In the genomic region with DNA sequence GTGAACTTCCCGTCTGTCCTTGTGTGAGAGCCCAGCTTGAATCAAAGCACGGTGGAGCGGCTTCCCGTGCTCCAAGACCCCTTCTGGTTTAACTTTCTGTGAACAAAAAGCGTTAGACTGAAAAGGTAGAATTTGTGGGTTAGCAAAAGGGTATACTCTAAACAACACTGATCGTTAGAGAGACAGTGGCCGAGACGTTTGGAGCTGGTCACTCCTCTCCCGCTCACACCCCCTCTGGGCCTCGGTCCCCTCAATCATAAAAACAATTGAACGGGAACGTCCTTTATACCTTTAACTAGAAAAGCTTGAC, we compare ENCODE assay signal across 1 cellular context.
A peak's percentile ranks its signal among the peaks of the same experiment; 100 is the strongest.
TF ChIP-seq lines count a peak whose summit lies in the region.

No MANE protein-coding gene starts in this region.

TF ChIP-seq in HepG2, 621 proteins besides CTCF, POLR2A, EP300 and RAD21:
- TF ChIP-seq ZNF570 (CRISPR knock-in tag; IDR thresholded peaks at IDR 0.05; ENCODE audit: borderline replicate concordance), result 0 out of 2 replicates have a peak, but pooled peaks have one; percentile 14
- no peak for TF ChIP-seq NFE2L2 (IDR thresholded peaks at IDR 0.05; ENCODE audit: low read length)
- TF ChIP-seq HNF4G (IDR thresholded peaks at IDR 0.05; ENCODE audit: borderline replicate concordance, low read depth, low read length), result no peak
- TF ChIP-seq HNF4G (CRISPR knock-in tag; IDR thresholded peaks at IDR 0.05; ENCODE audit: borderline replicate concordance, low read depth), result no peak
- TF ChIP-seq KLF9 (CRISPR knock-in tag; IDR thresholded peaks at IDR 0.05; ENCODE audit: low read depth), result 0 out of 2 replicates have a peak, but pooled peaks have one; percentile 11
- TF ChIP-seq, protein P1, sequence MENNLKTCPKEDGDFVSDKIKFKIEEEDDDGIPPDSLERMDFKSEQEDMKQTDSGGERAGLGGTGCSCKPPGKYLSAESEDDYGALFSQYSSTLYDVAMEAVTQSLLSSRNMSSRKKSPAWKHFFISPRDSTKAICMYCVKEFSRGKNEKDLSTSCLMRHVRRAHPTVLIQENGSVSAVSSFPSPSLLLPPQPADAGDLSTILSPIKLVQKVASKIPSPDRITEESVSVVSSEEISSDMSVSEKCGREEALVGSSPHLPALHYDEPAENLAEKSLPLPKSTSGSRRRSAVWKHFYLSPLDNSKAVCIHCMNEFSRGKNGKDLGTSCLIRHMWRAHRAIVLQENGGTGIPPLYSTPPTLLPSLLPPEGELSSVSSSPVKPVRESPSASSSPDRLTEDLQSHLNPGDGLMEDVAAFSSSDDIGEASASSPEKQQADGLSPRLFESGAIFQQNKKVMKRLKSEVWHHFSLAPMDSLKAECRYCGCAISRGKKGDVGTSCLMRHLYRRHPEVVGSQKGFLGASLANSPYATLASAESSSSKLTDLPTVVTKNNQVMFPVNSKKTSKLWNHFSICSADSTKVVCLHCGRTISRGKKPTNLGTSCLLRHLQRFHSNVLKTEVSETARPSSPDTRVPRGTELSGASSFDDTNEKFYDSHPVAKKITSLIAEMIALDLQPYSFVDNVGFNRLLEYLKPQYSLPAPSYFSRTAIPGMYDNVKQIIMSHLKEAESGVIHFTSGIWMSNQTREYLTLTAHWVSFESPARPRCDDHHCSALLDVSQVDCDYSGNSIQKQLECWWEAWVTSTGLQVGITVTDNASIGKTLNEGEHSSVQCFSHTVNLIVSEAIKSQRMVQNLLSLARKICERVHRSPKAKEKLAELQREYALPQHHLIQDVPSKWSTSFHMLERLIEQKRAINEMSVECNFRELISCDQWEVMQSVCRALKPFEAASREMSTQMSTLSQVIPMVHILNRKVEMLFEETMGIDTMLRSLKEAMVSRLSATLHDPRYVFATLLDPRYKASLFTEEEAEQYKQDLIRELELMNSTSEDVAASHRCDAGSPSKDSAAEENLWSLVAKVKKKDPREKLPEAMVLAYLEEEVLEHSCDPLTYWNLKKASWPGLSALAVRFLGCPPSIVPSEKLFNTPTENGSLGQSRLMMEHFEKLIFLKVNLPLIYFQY (CRISPR knock-in tag; IDR thresholded peaks at IDR 0.05; ENCODE audit: borderline replicate concordance), result no peak
- TF ChIP-seq ZNF235 (CRISPR knock-in tag; IDR thresholded peaks at IDR 0.05; ENCODE audit: borderline replicate concordance), result no peak
- TF ChIP-seq, protein P2, sequence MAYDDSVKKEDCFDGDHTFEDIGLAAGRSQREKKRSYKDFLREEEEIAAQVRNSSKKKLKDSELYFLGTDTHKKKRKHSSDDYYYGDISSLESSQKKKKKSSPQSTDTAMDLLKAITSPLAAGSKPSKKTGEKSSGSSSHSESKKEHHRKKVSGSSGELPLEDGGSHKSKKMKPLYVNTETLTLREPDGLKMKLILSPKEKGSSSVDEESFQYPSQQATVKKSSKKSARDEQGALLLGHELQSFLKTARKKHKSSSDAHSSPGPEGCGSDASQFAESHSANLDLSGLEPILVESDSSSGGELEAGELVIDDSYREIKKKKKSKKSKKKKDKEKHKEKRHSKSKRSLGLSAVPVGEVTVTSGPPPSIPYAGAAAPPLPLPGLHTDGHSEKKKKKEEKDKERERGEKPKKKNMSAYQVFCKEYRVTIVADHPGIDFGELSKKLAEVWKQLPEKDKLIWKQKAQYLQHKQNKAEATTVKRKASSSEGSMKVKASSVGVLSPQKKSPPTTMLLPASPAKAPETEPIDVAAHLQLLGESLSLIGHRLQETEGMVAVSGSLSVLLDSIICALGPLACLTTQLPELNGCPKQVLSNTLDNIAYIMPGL (CRISPR knock-in tag; IDR thresholded peaks at IDR 0.05; ENCODE audit: borderline replicate concordance in 1 of 2, low read depth in 1 of 2), result no peak
- TF ChIP-seq, protein P3, sequence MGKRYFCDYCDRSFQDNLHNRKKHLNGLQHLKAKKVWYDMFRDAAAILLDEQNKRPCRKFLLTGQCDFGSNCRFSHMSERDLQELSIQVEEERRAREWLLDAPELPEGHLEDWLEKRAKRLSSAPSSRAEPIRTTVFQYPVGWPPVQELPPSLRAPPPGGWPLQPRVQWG (CRISPR knock-in tag; IDR thresholded peaks at IDR 0.05; ENCODE audit: borderline replicate concordance, low read depth), result 0 out of 2 replicates have a peak, but pooled peaks have one; percentile 2
- TF ChIP-seq ZNF33B (CRISPR knock-in tag; IDR thresholded peaks at IDR 0.05), result no peak
- TF ChIP-seq MIER3 (CRISPR knock-in tag; IDR thresholded peaks at IDR 0.05; ENCODE audit: borderline replicate concordance), result no peak
- TF ChIP-seq ZNF432 (CRISPR knock-in tag; IDR thresholded peaks at IDR 0.05; ENCODE audit: borderline replicate concordance), result peak; percentile 59; the same call in 1 of the 2 replicates
- TF ChIP-seq ZSCAN29 (CRISPR knock-in tag; conservative IDR thresholded peaks at IDR 0.05), result 0 out of 2 replicates have a peak, but pooled peaks have one; percentile 12
- TF ChIP-seq, protein P4, sequence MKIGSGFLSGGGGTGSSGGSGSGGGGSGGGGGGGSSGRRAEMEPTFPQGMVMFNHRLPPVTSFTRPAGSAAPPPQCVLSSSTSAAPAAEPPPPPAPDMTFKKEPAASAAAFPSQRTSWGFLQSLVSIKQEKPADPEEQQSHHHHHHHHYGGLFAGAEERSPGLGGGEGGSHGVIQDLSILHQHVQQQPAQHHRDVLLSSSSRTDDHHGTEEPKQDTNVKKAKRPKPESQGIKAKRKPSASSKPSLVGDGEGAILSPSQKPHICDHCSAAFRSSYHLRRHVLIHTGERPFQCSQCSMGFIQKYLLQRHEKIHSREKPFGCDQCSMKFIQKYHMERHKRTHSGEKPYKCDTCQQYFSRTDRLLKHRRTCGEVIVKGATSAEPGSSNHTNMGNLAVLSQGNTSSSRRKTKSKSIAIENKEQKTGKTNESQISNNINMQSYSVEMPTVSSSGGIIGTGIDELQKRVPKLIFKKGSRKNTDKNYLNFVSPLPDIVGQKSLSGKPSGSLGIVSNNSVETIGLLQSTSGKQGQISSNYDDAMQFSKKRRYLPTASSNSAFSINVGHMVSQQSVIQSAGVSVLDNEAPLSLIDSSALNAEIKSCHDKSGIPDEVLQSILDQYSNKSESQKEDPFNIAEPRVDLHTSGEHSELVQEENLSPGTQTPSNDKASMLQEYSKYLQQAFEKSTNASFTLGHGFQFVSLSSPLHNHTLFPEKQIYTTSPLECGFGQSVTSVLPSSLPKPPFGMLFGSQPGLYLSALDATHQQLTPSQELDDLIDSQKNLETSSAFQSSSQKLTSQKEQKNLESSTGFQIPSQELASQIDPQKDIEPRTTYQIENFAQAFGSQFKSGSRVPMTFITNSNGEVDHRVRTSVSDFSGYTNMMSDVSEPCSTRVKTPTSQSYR (CRISPR knock-in tag; IDR thresholded peaks at IDR 0.05; ENCODE audit: borderline replicate concordance), result no peak
- TF ChIP-seq, protein P5, sequence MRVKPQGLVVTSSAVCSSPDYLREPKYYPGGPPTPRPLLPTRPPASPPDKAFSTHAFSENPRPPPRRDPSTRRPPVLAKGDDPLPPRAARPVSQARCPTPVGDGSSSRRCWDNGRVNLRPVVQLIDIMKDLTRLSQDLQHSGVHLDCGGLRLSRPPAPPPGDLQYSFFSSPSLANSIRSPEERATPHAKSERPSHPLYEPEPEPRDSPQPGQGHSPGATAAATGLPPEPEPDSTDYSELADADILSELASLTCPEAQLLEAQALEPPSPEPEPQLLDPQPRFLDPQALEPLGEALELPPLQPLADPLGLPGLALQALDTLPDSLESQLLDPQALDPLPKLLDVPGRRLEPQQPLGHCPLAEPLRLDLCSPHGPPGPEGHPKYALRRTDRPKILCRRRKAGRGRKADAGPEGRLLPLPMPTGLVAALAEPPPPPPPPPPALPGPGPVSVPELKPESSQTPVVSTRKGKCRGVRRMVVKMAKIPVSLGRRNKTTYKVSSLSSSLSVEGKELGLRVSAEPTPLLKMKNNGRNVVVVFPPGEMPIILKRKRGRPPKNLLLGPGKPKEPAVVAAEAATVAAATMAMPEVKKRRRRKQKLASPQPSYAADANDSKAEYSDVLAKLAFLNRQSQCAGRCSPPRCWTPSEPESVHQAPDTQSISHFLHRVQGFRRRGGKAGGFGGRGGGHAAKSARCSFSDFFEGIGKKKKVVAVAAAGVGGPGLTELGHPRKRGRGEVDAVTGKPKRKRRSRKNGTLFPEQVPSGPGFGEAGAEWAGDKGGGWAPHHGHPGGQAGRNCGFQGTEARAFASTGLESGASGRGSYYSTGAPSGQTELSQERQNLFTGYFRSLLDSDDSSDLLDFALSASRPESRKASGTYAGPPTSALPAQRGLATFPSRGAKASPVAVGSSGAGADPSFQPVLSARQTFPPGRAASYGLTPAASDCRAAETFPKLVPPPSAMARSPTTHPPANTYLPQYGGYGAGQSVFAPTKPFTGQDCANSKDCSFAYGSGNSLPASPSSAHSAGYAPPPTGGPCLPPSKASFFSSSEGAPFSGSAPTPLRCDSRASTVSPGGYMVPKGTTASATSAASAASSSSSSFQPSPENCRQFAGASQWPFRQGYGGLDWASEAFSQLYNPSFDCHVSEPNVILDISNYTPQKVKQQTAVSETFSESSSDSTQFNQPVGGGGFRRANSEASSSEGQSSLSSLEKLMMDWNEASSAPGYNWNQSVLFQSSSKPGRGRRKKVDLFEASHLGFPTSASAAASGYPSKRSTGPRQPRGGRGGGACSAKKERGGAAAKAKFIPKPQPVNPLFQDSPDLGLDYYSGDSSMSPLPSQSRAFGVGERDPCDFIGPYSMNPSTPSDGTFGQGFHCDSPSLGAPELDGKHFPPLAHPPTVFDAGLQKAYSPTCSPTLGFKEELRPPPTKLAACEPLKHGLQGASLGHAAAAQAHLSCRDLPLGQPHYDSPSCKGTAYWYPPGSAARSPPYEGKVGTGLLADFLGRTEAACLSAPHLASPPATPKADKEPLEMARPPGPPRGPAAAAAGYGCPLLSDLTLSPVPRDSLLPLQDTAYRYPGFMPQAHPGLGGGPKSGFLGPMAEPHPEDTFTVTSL (CRISPR knock-in tag; IDR thresholded peaks at IDR 0.05; ENCODE audit: borderline replicate concordance), result 0 out of 2 replicates have a peak, but pooled peaks have one; percentile 15
- no peak for TF ChIP-seq ZNF629 (CRISPR knock-in tag; conservative IDR thresholded peaks at IDR 0.05)
- TF ChIP-seq SAFB2 (CRISPR knock-in tag; IDR thresholded peaks at IDR 0.05; ENCODE audit: borderline replicate concordance, low read depth), result 0 out of 2 replicates have a peak, but pooled peaks have one; percentile 3
- TF ChIP-seq, protein P6, sequence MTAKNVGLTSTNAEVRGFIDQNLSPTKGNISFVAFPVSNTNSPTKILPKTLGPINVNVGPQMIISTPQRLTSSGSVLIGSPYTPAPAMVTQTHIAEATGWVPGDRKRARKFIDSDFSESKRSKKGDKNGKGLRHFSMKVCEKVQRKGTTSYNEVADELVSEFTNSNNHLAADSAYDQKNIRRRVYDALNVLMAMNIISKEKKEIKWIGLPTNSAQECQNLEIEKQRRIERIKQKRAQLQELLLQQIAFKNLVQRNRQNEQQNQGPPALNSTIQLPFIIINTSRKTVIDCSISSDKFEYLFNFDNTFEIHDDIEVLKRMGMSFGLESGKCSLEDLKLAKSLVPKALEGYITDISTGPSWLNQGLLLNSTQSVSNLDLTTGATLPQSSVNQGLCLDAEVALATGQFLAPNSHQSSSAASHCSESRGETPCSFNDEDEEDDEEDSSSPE (CRISPR knock-in tag; IDR thresholded peaks at IDR 0.05), result 0 out of 2 replicates have a peak, but pooled peaks have one; percentile 9
- TF ChIP-seq, protein P7, sequence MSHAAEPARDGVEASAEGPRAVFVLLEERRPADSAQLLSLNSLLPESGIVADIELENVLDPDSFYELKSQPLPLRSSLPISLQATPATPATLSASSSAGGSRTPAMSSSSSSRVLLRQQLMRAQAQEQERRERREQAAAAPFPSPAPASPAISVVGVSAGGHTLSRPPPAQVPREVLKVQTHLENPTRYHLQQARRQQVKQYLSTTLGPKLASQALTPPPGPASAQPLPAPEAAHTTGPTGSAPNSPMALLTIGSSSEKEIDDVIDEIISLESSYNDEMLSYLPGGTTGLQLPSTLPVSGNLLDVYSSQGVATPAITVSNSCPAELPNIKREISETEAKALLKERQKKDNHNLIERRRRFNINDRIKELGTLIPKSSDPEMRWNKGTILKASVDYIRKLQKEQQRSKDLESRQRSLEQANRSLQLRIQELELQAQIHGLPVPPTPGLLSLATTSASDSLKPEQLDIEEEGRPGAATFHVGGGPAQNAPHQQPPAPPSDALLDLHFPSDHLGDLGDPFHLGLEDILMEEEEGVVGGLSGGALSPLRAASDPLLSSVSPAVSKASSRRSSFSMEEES (CRISPR knock-in tag; IDR thresholded peaks at IDR 0.05), result no peak
- TF ChIP-seq ZNF724P (CRISPR knock-in tag; IDR thresholded peaks at IDR 0.05; ENCODE audit: borderline replicate concordance), result no peak
- TF ChIP-seq XBP1 (CRISPR knock-in tag; IDR thresholded peaks at IDR 0.05), result no peak
- no peak for TF ChIP-seq ARHGAP35 (CRISPR knock-in tag; IDR thresholded peaks at IDR 0.05; ENCODE audit: borderline replicate concordance)
- 0 out of 2 replicates have a peak, but pooled peaks have one; percentile 20 for TF ChIP-seq RARG (CRISPR knock-in tag; IDR thresholded peaks at IDR 0.05; ENCODE audit: low read depth)
- TF ChIP-seq ZNF558 (CRISPR knock-in tag; IDR thresholded peaks at IDR 0.05; ENCODE audit: borderline replicate concordance), result 0 out of 2 replicates have a peak, but pooled peaks have one; percentile 25
- TF ChIP-seq ARNTL (CRISPR knock-in tag; IDR thresholded peaks at IDR 0.05), result 0 out of 2 replicates have a peak, but pooled peaks have one; percentile 14
- 0 out of 2 replicates have a peak, but pooled peaks have one; percentile 3 for TF ChIP-seq NR2C2 (CRISPR knock-in tag; IDR thresholded peaks at IDR 0.05; ENCODE audit: borderline replicate concordance)
- no peak for TF ChIP-seq DNMT3B (CRISPR knock-in tag; conservative IDR thresholded peaks at IDR 0.05)
- TF ChIP-seq CENPX (CRISPR knock-in tag; IDR thresholded peaks at IDR 0.05), result no peak
- peak; percentile 93 for TF ChIP-seq KDM5A (IDR thresholded peaks at IDR 0.05; ENCODE audit: borderline replicate concordance, low read length)
- no peak for TF ChIP-seq JDP2 (CRISPR knock-in tag; IDR thresholded peaks at IDR 0.05; ENCODE audit: borderline replicate concordance)
- TF ChIP-seq, protein P8, sequence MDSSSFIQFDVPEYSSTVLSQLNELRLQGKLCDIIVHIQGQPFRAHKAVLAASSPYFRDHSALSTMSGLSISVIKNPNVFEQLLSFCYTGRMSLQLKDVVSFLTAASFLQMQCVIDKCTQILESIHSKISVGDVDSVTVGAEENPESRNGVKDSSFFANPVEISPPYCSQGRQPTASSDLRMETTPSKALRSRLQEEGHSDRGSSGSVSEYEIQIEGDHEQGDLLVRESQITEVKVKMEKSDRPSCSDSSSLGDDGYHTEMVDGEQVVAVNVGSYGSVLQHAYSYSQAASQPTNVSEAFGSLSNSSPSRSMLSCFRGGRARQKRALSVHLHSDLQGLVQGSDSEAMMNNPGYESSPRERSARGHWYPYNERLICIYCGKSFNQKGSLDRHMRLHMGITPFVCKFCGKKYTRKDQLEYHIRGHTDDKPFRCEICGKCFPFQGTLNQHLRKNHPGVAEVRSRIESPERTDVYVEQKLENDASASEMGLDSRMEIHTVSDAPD (CRISPR knock-in tag; IDR thresholded peaks at IDR 0.05), result 0 out of 2 replicates have a peak, but pooled peaks have one; percentile 38
